1 cellular context compared by ENCODE assay signal in the genomic region with DNA sequence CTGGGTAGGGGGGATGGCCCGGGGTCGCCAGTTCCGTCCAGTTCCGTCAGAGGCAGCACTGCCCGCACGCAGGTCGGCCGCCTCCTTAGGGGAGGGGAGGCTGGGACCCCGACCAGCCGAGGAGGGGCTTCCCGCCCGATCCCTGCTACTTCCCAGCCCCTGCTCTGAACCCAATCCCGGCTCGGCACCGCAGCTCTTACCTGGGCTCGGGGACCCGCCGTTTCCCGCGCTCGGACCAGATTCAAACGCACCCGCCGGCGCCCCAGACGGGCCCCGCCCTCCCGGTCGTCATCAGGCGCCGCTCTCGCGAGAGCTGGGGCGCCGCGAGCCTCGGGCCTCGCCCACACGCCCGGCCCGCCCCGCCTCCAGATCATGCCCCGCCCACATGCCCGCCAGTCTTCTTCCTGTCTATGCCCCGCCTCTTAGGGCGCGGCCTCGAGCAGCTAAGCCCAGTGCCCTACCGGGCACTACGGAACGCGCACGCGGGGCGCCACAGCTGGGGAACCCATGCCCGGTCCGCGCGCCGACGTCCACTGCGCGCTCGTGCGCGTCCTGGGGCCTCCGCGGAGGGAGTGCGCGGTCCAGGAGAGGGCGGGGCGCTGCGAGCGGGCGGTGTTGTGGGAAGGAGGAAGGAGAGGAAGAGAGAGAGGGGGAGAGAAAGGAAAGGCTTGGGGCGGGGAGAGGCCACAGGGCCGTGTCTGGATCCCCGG.
A peak's percentile ranks its signal among the peaks of the same experiment; 100 is the strongest.
TF ChIP-seq lines count a peak whose summit lies in the region.

A gene with protein sequence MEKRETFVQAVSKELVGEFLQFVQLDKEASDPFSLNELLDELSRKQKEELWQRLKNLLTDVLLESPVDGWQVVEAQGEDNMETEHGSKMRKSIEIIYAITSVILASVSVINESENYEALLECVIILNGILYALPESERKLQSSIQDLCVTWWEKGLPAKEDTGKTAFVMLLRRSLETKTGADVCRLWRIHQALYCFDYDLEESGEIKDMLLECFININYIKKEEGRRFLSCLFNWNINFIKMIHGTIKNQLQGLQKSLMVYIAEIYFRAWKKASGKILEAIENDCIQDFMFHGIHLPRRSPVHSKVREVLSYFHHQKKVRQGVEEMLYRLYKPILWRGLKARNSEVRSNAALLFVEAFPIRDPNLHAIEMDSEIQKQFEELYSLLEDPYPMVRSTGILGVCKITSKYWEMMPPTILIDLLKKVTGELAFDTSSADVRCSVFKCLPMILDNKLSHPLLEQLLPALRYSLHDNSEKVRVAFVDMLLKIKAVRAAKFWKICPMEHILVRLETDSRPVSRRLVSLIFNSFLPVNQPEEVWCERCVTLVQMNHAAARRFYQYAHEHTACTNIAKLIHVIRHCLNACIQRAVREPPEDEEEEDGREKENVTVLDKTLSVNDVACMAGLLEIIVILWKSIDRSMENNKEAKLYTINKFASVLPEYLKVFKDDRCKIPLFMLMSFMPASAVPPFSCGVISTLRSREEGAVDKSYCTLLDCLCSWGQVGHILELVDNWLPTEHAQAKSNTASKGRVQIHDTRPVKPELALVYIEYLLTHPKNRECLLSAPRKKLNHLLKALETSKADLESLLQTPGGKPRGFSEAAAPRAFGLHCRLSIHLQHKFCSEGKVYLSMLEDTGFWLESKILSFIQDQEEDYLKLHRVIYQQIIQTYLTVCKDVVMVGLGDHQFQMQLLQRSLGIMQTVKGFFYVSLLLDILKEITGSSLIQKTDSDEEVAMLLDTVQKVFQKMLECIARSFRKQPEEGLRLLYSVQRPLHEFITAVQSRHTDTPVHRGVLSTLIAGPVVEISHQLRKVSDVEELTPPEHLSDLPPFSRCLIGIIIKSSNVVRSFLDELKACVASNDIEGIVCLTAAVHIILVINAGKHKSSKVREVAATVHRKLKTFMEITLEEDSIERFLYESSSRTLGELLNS (minus strand): TSS at position 281 of the 710 bp plus-strand sequence. CDS start 2,905 bp downstream, outside the sequence.

TF ChIP-seq in K562, 482 proteins besides CTCF, POLR2A, EP300 and RAD21 (continued from another document and continues in another):
- TF ChIP-seq, protein P1, sequence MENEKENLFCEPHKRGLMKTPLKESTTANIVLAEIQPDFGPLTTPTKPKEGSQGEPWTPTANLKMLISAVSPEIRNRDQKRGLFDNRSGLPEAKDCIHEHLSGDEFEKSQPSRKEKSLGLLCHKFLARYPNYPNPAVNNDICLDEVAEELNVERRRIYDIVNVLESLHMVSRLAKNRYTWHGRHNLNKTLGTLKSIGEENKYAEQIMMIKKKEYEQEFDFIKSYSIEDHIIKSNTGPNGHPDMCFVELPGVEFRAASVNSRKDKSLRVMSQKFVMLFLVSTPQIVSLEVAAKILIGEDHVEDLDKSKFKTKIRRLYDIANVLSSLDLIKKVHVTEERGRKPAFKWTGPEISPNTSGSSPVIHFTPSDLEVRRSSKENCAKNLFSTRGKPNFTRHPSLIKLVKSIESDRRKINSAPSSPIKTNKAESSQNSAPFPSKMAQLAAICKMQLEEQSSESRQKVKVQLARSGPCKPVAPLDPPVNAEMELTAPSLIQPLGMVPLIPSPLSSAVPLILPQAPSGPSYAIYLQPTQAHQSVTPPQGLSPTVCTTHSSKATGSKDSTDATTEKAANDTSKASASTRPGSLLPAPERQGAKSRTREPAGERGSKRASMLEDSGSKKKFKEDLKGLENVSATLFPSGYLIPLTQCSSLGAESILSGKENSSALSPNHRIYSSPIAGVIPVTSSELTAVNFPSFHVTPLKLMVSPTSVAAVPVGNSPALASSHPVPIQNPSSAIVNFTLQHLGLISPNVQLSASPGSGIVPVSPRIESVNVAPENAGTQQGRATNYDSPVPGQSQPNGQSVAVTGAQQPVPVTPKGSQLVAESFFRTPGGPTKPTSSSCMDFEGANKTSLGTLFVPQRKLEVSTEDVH (IDR thresholded peaks at IDR 0.05; ENCODE audit: low read depth, partially characterized antibody) = peak; percentile 94
- TF ChIP-seq ZNF143 (CRISPR knock-in tag; IDR thresholded peaks at IDR 0.05) = no peak
- TF ChIP-seq PTRF (tag; IDR thresholded peaks at IDR 0.05) = no peak
- no peak for TF ChIP-seq PHF21A (IDR thresholded peaks at IDR 0.05; ENCODE audit: borderline replicate concordance, low read depth)
- no peak for TF ChIP-seq U2AF2 (optimal IDR thresholded peaks at IDR 0.05; ENCODE audit: low read depth, low read length)
- no peak for TF ChIP-seq BRD4 (IDR thresholded peaks at IDR 0.05)
- peak; percentile 73 to 86 for TF ChIP-seq NONO (IDR thresholded peaks at IDR 0.05; ENCODE audit: low read depth in 2 of 2, low read length in 1 of 2)
- peak; percentile 97 for TF ChIP-seq RBFOX2 (IDR thresholded peaks at IDR 0.05; ENCODE audit: low read depth, low read length)
- TF ChIP-seq ZNF76 (CRISPR knock-in tag; IDR thresholded peaks at IDR 0.05; ENCODE audit: borderline replicate concordance) = no peak
- TF ChIP-seq HDAC8 (tag; IDR thresholded peaks at IDR 0.05) = no peak
- TF ChIP-seq TRIM24 (IDR thresholded peaks at IDR 0.05) = peak in 1 of 2 experiments; percentile 29; a peak in 2 of 4 replicates
- TF ChIP-seq MEF2D (tag; conservative IDR thresholded peaks at IDR 0.05; ENCODE audit: low read depth) = no peak
- peak; percentile 74; the same call in 1 of the 2 replicates for TF ChIP-seq ZNF263 (CRISPR knock-in tag; IDR thresholded peaks at IDR 0.05; ENCODE audit: borderline replicate concordance)
- TF ChIP-seq, protein P2, sequence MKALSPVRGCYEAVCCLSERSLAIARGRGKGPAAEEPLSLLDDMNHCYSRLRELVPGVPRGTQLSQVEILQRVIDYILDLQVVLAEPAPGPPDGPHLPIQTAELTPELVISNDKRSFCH (CRISPR knock-in tag; IDR thresholded peaks at IDR 0.05) = no peak
- TF ChIP-seq, protein P2 (tag; IDR thresholded peaks at IDR 0.05) = peak; percentile 40; the same call in 1 of the 2 replicates
- no peak for TF ChIP-seq ZC3H11A (IDR thresholded peaks at IDR 0.05; ENCODE audit: low read depth, low read length)
- TF ChIP-seq RB1 (IDR thresholded peaks at IDR 0.05; ENCODE audit: low read depth) = peak; percentile 99
- TF ChIP-seq, protein P3, sequence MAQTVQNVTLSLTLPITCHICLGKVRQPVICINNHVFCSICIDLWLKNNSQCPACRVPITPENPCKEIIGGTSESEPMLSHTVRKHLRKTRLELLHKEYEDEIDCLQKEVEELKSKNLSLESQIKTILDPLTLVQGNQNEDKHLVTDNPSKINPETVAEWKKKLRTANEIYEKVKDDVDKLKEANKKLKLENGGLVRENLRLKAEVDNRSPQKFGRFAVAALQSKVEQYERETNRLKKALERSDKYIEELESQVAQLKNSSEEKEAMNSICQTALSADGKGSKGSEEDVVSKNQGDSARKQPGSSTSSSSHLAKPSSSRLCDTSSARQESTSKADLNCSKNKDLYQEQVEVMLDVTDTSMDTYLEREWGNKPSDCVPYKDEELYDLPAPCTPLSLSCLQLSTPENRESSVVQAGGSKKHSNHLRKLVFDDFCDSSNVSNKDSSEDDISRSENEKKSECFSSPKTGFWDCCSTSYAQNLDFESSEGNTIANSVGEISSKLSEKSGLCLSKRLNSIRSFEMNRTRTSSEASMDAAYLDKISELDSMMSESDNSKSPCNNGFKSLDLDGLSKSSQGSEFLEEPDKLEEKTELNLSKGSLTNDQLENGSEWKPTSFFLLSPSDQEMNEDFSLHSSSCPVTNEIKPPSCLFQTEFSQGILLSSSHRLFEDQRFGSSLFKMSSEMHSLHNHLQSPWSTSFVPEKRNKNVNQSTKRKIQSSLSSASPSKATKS (CRISPR knock-in tag; IDR thresholded peaks at IDR 0.05) = no peak
- no peak for TF ChIP-seq ZNF696 (CRISPR knock-in tag; conservative IDR thresholded peaks at IDR 0.05)
- no peak for TF ChIP-seq ZNF764 (CRISPR knock-in tag; IDR thresholded peaks at IDR 0.05; ENCODE audit: low read depth)
- TF ChIP-seq ERF (CRISPR knock-in tag; IDR thresholded peaks at IDR 0.05) = no peak
- TF ChIP-seq MCM7 (IDR thresholded peaks at IDR 0.05) = no peak
- TF ChIP-seq, protein P4, sequence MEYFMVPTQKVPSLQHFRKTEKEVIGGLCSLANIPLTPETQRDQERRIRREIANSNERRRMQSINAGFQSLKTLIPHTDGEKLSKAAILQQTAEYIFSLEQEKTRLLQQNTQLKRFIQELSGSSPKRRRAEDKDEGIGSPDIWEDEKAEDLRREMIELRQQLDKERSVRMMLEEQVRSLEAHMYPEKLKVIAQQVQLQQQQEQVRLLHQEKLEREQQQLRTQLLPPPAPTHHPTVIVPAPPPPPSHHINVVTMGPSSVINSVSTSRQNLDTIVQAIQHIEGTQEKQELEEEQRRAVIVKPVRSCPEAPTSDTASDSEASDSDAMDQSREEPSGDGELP (CRISPR knock-in tag; IDR thresholded peaks at IDR 0.05; ENCODE audit: borderline replicate concordance) = peak; percentile 99
- no peak for TF ChIP-seq STAG1 (CRISPR knock-in tag; IDR thresholded peaks at IDR 0.05; ENCODE audit: borderline replicate concordance)
- peak; percentile 60 for TF ChIP-seq FOSL1 (tag; conservative IDR thresholded peaks at IDR 0.05)
- TF ChIP-seq COPS2 (conservative IDR thresholded peaks at IDR 0.05) = no peak
- TF ChIP-seq POLR2AphosphoS2 (IDR thresholded peaks at IDR 0.05; ENCODE audit: low read length) = peak; percentile 44; the same call in 1 of the 2 replicates
- peak; percentile 58; the same call in 1 of the 2 replicates for TF ChIP-seq ZNF584 (CRISPR knock-in tag; IDR thresholded peaks at IDR 0.05; ENCODE audit: low read depth)
- TF ChIP-seq ZFPM2 (CRISPR knock-in tag; IDR thresholded peaks at IDR 0.05) = no peak
- TF ChIP-seq PURB (CRISPR knock-in tag; IDR thresholded peaks at IDR 0.05; ENCODE audit: low read depth) = no peak
- TF ChIP-seq SLC30A9 (CRISPR knock-in tag; IDR thresholded peaks at IDR 0.05) = no peak
- TF ChIP-seq POLR2AphosphoS5 (IDR thresholded peaks at IDR 0.05; ENCODE audit: control insufficient read depth, insufficient read depth, low read depth, low read length) = peak; percentile 91
- TF ChIP-seq ZNF57 (CRISPR knock-in tag; IDR thresholded peaks at IDR 0.05) = no peak
- peak; percentile 45; the same call in 1 of the 2 replicates for TF ChIP-seq MAFF (IDR thresholded peaks at IDR 0.05; ENCODE audit: low read length)
- no peak for TF ChIP-seq HDAC6 (IDR thresholded peaks at IDR 0.05; ENCODE audit: low read depth, low read length)
- TF ChIP-seq DACH1 (IDR thresholded peaks at IDR 0.05; ENCODE audit: partially characterized antibody) = peak; percentile 86
- TF ChIP-seq NFYB (IDR thresholded peaks at IDR 0.05; ENCODE audit: extremely low read depth, insufficient read length) = no peak
- peak; percentile 89; the same call in 1 of the 2 replicates for TF ChIP-seq GATAD2B (IDR thresholded peaks at IDR 0.05; ENCODE audit: borderline replicate concordance)
- no peak for TF ChIP-seq GTF2A2 (tag; IDR thresholded peaks at IDR 0.05)
- no peak for TF ChIP-seq HDAC3 (IDR thresholded peaks at IDR 0.05; ENCODE audit: borderline replicate concordance, partially characterized antibody)
- TF ChIP-seq FOXK2 (conservative IDR thresholded peaks at IDR 0.05 in 1 of 2, IDR thresholded peaks at IDR 0.05 in 1 of 2; ENCODE audit: low read depth in 2 of 2) = peak; percentile 76 to 77
- TF ChIP-seq DNMT1 (IDR thresholded peaks at IDR 0.05) = no peak
- TF ChIP-seq, protein P5, sequence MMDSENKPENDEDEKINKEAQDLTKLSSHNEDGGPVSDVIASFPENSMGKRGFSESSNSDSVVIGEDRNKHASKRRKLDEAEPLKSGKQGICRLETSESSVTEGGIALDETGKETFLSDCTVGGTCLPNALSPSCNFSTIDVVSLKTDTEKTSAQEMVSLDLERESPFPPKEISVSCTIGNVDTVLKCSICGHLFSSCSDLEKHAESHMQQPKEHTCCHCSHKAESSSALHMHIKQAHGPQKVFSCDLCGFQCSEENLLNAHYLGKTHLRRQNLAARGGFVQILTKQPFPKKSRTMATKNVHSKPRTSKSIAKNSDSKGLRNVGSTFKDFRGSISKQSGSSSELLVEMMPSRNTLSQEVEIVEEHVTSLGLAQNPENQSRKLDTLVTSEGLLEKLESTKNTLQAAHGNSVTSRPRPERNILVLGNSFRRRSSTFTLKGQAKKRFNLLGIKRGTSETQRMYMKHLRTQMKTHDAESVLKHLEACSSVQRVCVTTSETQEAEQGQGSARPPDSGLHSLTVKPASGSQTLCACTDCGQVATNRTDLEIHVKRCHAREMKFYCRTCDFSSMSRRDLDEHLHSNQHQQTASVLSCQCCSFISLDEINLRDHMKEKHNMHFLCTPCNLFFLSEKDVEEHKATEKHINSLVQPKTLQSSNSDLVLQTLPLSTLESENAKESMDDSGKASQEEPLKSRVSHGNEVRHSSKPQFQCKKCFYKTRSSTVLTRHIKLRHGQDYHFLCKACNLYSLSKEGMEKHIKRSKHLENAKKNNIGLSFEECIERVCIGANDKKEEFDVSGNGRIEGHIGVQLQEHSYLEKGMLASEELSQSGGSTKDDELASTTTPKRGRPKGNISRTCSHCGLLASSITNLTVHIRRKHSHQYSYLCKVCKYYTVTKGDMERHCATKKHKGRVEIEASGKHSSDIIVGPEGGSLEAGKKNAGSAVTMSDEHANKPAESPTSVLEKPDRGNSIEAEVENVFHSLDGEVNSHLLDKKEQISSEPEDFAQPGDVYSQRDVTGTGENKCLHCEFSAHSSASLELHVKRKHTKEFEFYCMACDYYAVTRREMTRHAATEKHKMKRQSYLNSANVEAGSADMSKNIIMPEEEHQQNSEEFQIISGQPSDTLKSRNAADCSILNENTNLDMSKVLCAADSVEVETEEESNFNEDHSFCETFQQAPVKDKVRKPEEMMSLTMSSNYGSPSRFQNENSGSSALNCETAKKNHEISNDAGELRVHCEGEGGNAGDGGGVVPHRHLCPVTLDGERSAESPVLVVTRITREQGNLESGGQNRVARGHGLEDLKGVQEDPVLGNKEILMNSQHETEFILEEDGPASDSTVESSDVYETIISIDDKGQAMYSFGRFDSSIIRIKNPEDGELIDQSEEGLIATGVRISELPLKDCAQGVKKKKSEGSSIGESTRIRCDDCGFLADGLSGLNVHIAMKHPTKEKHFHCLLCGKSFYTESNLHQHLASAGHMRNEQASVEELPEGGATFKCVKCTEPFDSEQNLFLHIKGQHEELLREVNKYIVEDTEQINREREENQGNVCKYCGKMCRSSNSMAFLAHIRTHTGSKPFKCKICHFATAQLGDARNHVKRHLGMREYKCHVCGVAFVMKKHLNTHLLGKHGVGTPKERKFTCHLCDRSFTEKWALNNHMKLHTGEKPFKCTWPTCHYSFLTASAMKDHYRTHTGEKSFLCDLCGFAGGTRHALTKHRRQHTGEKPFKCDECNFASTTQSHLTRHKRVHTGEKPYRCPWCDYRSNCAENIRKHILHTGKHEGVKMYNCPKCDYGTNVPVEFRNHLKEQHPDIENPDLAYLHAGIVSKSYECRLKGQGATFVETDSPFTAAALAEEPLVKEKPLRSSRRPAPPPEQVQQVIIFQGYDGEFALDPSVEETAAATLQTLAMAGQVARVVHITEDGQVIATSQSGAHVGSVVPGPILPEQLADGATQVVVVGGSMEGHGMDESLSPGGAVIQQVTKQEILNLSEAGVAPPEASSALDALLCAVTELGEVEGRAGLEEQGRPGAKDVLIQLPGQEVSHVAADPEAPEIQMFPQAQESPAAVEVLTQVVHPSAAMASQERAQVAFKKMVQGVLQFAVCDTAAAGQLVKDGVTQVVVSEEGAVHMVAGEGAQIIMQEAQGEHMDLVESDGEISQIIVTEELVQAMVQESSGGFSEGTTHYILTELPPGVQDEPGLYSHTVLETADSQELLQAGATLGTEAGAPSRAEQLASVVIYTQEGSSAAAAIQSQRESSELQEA (IDR thresholded peaks at IDR 0.05; ENCODE audit: low read depth) = no peak
- no peak for TF ChIP-seq RAD51 (IDR thresholded peaks at IDR 0.05; ENCODE audit: borderline replicate concordance, low read depth)
- TF ChIP-seq DIDO1 (tag; IDR thresholded peaks at IDR 0.05; ENCODE audit: low read depth) = no peak
- peak; percentile 82 for TF ChIP-seq GABPA (tag; conservative IDR thresholded peaks at IDR 0.05; ENCODE audit: low read depth)
- TF ChIP-seq C11orf30 (IDR thresholded peaks at IDR 0.05; ENCODE audit: low read depth) = peak; percentile 62; the same call in 1 of the 2 replicates
- TF ChIP-seq ZNF134 (CRISPR knock-in tag; conservative IDR thresholded peaks at IDR 0.05) = peak; percentile 48; the same call in 1 of the 2 replicates
